In the genomic region with DNA sequence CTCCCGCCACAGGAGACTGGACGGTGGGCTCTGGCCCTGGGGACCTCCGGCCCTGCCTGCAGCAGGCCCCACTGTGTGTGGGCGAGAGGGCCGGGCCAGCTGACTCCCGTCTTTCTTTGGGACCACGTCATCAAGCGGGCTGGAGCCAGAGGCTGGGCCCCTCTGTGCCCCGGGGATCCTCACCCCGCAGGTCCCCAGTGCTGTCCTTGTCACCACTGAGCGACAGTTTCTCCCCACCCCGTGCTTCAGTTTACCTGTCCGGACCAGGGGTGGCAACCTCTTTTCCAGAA, we compare ENCODE assay signal across 1 cellular context.
TF ChIP-seq lines count a peak whose summit lies in the region.

No MANE protein-coding gene starts in this region.

TF ChIP-seq in K562, 482 proteins besides CTCF, POLR2A, EP300 and RAD21 (continued from another document):
- TF ChIP-seq USF2 (CRISPR knock-in tag; IDR thresholded peaks at IDR 0.05): no peak
- TF ChIP-seq ZFP30 (CRISPR knock-in tag; IDR thresholded peaks at IDR 0.05; ENCODE audit: borderline replicate concordance): no peak
- 0 out of 2 replicates have a peak, but pooled peaks have one; percentile 7 for TF ChIP-seq EGR1 (conservative IDR thresholded peaks at IDR 0.05)
